22 cellular contexts compared by ENCODE assay signal in genomic region chr12:95518976-95519375, GRCh38. TPM values are rescaled to one million over a fixed set of nuclear protein-coding genes. Genes with fewer than 3 reads are reported as not detected.
A peak's percentile ranks its signal among the peaks of the same experiment; 100 is the strongest.
DNase-seq lines count a peak whose midpoint lies in the region; ATAC-seq and TF ChIP-seq lines count a peak whose summit lies in the region.
"Had no signal": no experiment of that assay in that cellular context is flagged by ENCODE, and none has a peak within 500 bp of the region (broad histone marks: within the 10 kb centered on the region; RNA-seq: fewer than 3 reads in every experiment).

No MANE protein-coding gene starts in this region.

- H3K4me1 ChIP-seq in Karpas-422 (ENCODE audit: low read length) (peaks cover 43% of the 10 kb centered on the region), right lobe of liver (peaks cover 0 to 5% (median 0%) of the 10 kb centered on the region in 4 donors)
- H3K4me1 ChIP-seq: A549 had no signal

- no peaks in the 10 kb centered on the region for H3K9me2 ChIP-seq in Karpas-422 (replicated peaks; ENCODE audit: insufficient read depth, low read length)

- no peak for TF ChIP-seq CTCF in right lobe of liver (IDR thresholded peaks at IDR 0.05)

- intact Hi-C loops in right lobe of liver (cut with DNase I): no loop called here

- peak overlapping the region; percentile 84; the same call in 1 of the 2 replicates for H3K27ac ChIP-seq in Karpas-422 (ENCODE audit: low read length)
- no peak overlapping the region for H3K27ac ChIP-seq in right lobe of liver
- H3K27ac ChIP-seq: 22Rv1; A549; BLaER1 treated with 17β-estradiol and CSF1 and Interleukin-3, amounts not matched to agents 10 nM and 100 nM; C4-2B had no signal

- H3K36me3 ChIP-seq in Karpas-422 (ENCODE audit: insufficient read depth, low read length): peaks cover 26% of the 10 kb centered on the region
- peaks cover 0 to 7% (median 2%) of the 10 kb centered on the region in 4 donors for H3K36me3 ChIP-seq in right lobe of liver

- H3K4me2 ChIP-seq in Karpas-422 (ENCODE audit: low read depth, low read length, poor library complexity, severe bottlenecking): no peak overlapping the region
- H3K4me2 ChIP-seq: A549 had no signal

- H3K9ac ChIP-seq in Karpas-422 (ENCODE audit: low read length): no peak overlapping the region
- H3K9ac ChIP-seq: BLaER1 treated with 17β-estradiol and CSF1 and Interleukin-3, amounts not matched to agents 10 nM and 100 nM had no signal

- no peaks in the 10 kb centered on the region for H3K27me3 ChIP-seq in Karpas-422 (ENCODE audit: low read length)
- no peaks in the 10 kb centered on the region for H3K27me3 ChIP-seq in right lobe of liver
- H3K27me3 ChIP-seq: BLaER1 treated with 17β-estradiol and CSF1 and Interleukin-3, amounts not matched to agents 10 nM and 100 nM had no signal

- no peak for DNase-seq in Karpas-422
- DNase-seq in left lobe of liver (ENCODE audit: low spot score): no peak
- no peak for DNase-seq in right lobe of liver
- DNase-seq in activated CD8-positive, alpha-beta memory T cell treated with anti-CD3 and anti-CD28 coated beads, Interleukin-2, amount 50 U/mL, for 48 hours: no peak
- DNase-seq: AML-193; Caco-2; CD4-positive, alpha-beta T cell; CD8-positive, alpha-beta T cell; DMS 273 treated with DMSO at 0.1 percent for 48 hours; DMS153; DMS53; DMS79; DND-41; EL; GDM1 had no signal

- TF ChIP-seq POLR2A in right lobe of liver (IDR thresholded peaks at IDR 0.05): no peak

- H2AFZ ChIP-seq in Karpas-422 (ENCODE audit: low read length): no peak overlapping the region

- no peaks in the 10 kb centered on the region for H3K79me2 ChIP-seq in Karpas-422 (ENCODE audit: low read length)

- H3K9me3 ChIP-seq in Karpas-422 (ENCODE audit: low read length): no peaks in the 10 kb centered on the region
- no peaks in the 10 kb centered on the region for H3K9me3 ChIP-seq in right lobe of liver
- H3K9me3 ChIP-seq: A549; BLaER1 treated with 17β-estradiol and CSF1 and Interleukin-3, amounts not matched to agents 10 nM and 100 nM; Caco-2 had no signal

- H3K4me3 ChIP-seq in Karpas-422 (ENCODE audit: low read length) (no peak overlapping the region), right lobe of liver (no peak overlapping the region)
- H3K4me3 ChIP-seq: A549; BLaER1 treated with 17β-estradiol and CSF1 and Interleukin-3, amounts not matched to agents 10 nM and 100 nM; GM12878 had no signal

- ATAC-seq in left lobe of liver: peak; percentile 46
- peak in 3 of 4 donors; percentile 37 to 72 (median 54) for ATAC-seq in right lobe of liver
- no peak for ATAC-seq in GM19351 (IDR thresholded peaks at IDR 0.05; ENCODE audit: unreplicated experiment)
- ATAC-seq: A549; CD8-positive, alpha-beta T cell; GM12878 had no signal

- no peaks in the 10 kb centered on the region for H4K20me1 ChIP-seq in Karpas-422 (ENCODE audit: insufficient read depth, low read depth, low read length)

RNA-seq across cellular contexts. Expression of gene USP44, which starts 32.3 kb away (rescaled TPM):
- total RNA-seq in Karpas-422 (2014; rRNA removed; shearing (Covaris generic); ENCODE audit: low replicate concordance): 0.11 TPM in 1 of 2 replicates, not detected in the other
- 0.18 TPM for total RNA-seq in left lobe of liver
- total RNA-seq in right lobe of liver: under 1 TPM in 4 of 6 experiments, not detected in 2; 0.22 to 0.31 (median 0.23) TPM
- total RNA-seq: A172 had no signal

RNA-seq across cellular contexts. Expression of gene METAP2, which starts 45.0 kb away (rescaled TPM):
- 304 and 383 TPM in 2 replicates for total RNA-seq in Karpas-422 (2014; rRNA removed; shearing (Covaris generic); ENCODE audit: low replicate concordance)
- 22.0 TPM for total RNA-seq in left lobe of liver
- total RNA-seq in right lobe of liver: 10 to 100 TPM; 25.5 to 62.0 (median 34.0) TPM
